1 cellular context compared by ENCODE assay signal in the genomic region with DNA sequence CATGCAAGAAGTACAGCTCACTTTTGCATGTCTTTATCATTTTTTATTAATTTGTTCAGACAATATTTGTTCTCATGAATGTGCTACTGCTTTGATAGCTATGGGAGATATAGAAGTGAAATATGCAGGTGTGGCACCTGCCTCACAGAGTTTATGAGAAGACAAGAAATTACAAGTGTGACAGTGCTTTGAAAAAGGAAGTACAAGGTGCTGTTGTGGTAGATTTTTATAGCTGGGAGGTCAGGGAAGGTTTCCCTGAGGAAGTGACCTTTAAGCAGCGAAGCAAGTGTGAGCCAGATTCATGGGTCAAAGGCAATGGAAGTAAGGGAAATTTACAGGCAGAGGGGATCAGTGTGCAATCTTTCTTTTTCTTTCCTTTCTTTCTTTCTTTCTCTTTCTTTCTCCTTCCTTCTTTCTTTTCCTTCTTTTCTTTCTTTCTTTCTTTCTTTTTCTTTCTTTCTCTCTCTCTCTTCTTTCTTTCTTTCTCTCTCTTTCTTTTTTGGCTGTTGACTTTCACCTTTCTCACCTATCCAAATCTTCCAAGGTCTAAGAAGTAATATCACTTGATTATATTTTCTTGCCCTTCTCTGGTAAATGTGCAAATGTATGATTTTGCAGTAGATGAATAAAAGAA.
TF ChIP-seq lines count a peak whose summit lies in the region.

No MANE protein-coding gene starts in this region.

TF ChIP-seq in K562, 482 proteins besides CTCF, POLR2A, EP300 and RAD21:
- TF ChIP-seq, protein P1, sequence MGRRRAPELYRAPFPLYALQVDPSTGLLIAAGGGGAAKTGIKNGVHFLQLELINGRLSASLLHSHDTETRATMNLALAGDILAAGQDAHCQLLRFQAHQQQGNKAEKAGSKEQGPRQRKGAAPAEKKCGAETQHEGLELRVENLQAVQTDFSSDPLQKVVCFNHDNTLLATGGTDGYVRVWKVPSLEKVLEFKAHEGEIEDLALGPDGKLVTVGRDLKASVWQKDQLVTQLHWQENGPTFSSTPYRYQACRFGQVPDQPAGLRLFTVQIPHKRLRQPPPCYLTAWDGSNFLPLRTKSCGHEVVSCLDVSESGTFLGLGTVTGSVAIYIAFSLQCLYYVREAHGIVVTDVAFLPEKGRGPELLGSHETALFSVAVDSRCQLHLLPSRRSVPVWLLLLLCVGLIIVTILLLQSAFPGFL (CRISPR knock-in tag; IDR thresholded peaks at IDR 0.05) = no peak
- TF ChIP-seq, protein P2, sequence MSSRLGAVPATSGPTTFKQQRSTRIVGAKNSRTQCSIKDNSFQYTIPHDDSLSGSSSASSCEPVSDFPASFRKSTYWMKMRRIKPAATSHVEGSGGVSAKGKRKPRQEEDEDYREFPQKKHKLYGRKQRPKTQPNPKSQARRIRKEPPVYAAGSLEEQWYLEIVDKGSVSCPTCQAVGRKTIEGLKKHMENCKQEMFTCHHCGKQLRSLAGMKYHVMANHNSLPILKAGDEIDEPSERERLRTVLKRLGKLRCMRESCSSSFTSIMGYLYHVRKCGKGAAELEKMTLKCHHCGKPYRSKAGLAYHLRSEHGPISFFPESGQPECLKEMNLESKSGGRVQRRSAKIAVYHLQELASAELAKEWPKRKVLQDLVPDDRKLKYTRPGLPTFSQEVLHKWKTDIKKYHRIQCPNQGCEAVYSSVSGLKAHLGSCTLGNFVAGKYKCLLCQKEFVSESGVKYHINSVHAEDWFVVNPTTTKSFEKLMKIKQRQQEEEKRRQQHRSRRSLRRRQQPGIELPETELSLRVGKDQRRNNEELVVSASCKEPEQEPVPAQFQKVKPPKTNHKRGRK (tag; IDR thresholded peaks at IDR 0.05) = peak; percentile 75; the same call in 1 of the 2 replicates
